24 cellular contexts compared by ENCODE assay signal in the genomic region with DNA sequence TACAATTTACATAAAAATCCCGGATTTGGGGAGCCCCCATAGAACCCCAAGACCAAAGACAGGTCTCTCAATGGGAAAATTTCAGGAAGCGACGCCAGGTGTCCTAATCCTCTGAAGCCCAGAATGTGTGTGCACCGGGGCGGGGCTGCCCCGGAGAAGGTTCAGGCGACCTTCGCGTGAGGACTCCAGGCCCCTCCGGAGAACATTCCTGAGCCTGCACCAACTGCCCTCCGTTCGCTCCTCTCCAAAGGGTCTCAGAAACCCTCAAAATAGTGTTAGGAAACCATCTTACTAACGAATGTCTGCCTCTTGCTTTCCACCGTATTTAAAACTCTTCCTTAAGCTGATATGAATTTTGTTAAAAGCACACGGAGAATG.
"Had no signal": no experiment of that assay in that cellular context is flagged by ENCODE, and none has a peak within 500 bp of the region (broad histone marks: within the 10 kb centered on the region; RNA-seq: fewer than 3 reads in every experiment).

No MANE protein-coding gene starts in this region.

- DNase-seq: activated CD4-positive, alpha-beta T cell treated with anti-CD3 and anti-CD28 coated beads for 36 hours; activated CD4-positive, alpha-beta T cell treated with anti-CD3 and anti-CD28 coated beads, Interleukin-2, amount 50 U/mL, for 1 hour; activated CD4-positive, alpha-beta T cell treated with anti-CD3 and anti-CD28 coated beads, Interleukin-2, amount 50 U/mL, for 48 hours; activated CD4-positive, CD25-positive, alpha-beta regulatory T cell; activated CD4-positive, CD25-positive, alpha-beta regulatory T cell treated with anti-CD3 and anti-CD28 coated beads, Interleukin-2, amount 50 U/mL, for 72 hours; activated CD8-positive, alpha-beta memory T cell treated with anti-CD3 and anti-CD28 coated beads, Interleukin-2, amount 10 ng/mL, durations not matched to agents 7 days and 5 days; activated CD8-positive, alpha-beta memory T cell treated with anti-CD3 and anti-CD28 coated beads, Interleukin-2, amount 50 U/mL, for 4 hours; activated CD8-positive, alpha-beta T cell treated with anti-CD3 and anti-CD28 coated beads, Interleukin-2, amount 10 ng/mL, durations not matched to agents 7 days and 5 days; activated gamma-delta T cell treated with Interleukin-2 at 50 U/mL for 16 hours; activated naive CD4-positive, alpha-beta T cell treated with anti-CD3 and anti-CD28 coated beads, Interleukin-2, amount 50 U/mL, for 16 hours; activated naive CD4-positive, alpha-beta T cell treated with Interleukin-2 at 50 U/mL for 16 hours; activated T-cell treated with anti-CD3 and anti-CD28 coated beads, Interleukin-2, amount 50 U/mL, for 1 hour; activated T-cell treated with anti-CD3 and anti-CD28 coated beads, Interleukin-2, amount 50 U/mL, for 48 hours; amniotic stem cell; anterior cingulate cortex; central memory CD4-positive, alpha-beta T cell; cerebellar nuclear complex; colonic mucosa; effector CD8-positive, alpha-beta T cell; T-helper 2 cell had no signal

- H3K9me3 Mint-ChIP-seq: activated T-helper 1 cell treated with anti-CD3 and anti-CD28 coated beads, Interleukin-12 subunit alpha, Interleukin-12 subunit beta, Interleukin-2, Interleukin-4 antibody, amounts not matched to agents 30 ng/mL and 10 ng/mL and 1 ng/mL, durations not matched to agents 14 hours and 24 hours and 36 hours; activated T-helper 2 cell treated with anti-CD3 and anti-CD28 coated beads, Interferon-gamma antibody, Interleukin-2, Interleukin-4, amounts not matched to agents 10 μg/mL and 5 μg/mL and 100 μg/mL, durations not matched to agents 14 hours and 24 hours and 36 hours had no signal

- H3K4me1 ChIP-seq: colonic mucosa had no signal

- H3K4me3 ChIP-seq: body of pancreas, colonic mucosa had no signal

- H3K27me3 Mint-ChIP-seq: activated naive CD8-positive, alpha-beta T cell had no signal

- H3K27me3 ChIP-seq: body of pancreas had no signal

- H3K27ac Mint-ChIP-seq: activated CD4-positive, alpha-beta T cell treated with anti-CD3 and anti-CD28 coated beads for 36 hours; activated CD8-positive, alpha-beta memory T cell treated with anti-CD3 and anti-CD28 coated beads, Interleukin-2, amount 10 ng/mL, durations not matched to agents 7 days and 5 days; activated CD8-positive, alpha-beta T cell treated with anti-CD3 and anti-CD28 coated beads, Interleukin-2, amount 10 ng/mL, durations not matched to agents 7 days and 5 days; activated naive CD8-positive, alpha-beta T cell; activated T-helper 1 cell treated with anti-CD3 and anti-CD28 coated beads, Interleukin-12 subunit alpha, Interleukin-12 subunit beta, Interleukin-2, Interleukin-4 antibody, amounts not matched to agents 30 ng/mL and 10 ng/mL and 1 ng/mL, durations not matched to agents 14 hours and 24 hours and 36 hours; activated T-helper 2 cell treated with anti-CD3 and anti-CD28 coated beads, Interferon-gamma antibody, Interleukin-2, Interleukin-4, amounts not matched to agents 10 μg/mL and 5 μg/mL and 100 μg/mL, durations not matched to agents 14 hours and 24 hours and 36 hours had no signal

- H3K9me3 ChIP-seq: body of pancreas, colonic mucosa had no signal

- H3K36me3 ChIP-seq: colonic mucosa had no signal

- H3K36me3 Mint-ChIP-seq: activated naive CD8-positive, alpha-beta T cell had no signal

- H3K27ac ChIP-seq: colonic mucosa had no signal

- ATAC-seq: activated CD4-positive, alpha-beta T cell treated with anti-CD3 and anti-CD28 coated beads for 36 hours; activated CD8-positive, alpha-beta memory T cell treated with anti-CD3 and anti-CD28 coated beads, Interleukin-2, amount 10 ng/mL, durations not matched to agents 7 days and 5 days; activated CD8-positive, alpha-beta T cell treated with anti-CD3 and anti-CD28 coated beads, Interleukin-2, amount 10 ng/mL, durations not matched to agents 7 days and 5 days had no signal

- H3K4me3 Mint-ChIP-seq: activated CD4-positive, alpha-beta T cell treated with anti-CD3 and anti-CD28 coated beads for 36 hours; activated CD8-positive, alpha-beta memory T cell treated with anti-CD3 and anti-CD28 coated beads, Interleukin-2, amount 10 ng/mL, durations not matched to agents 7 days and 5 days; activated CD8-positive, alpha-beta T cell treated with anti-CD3 and anti-CD28 coated beads, Interleukin-2, amount 10 ng/mL, durations not matched to agents 7 days and 5 days; activated naive CD8-positive, alpha-beta T cell; activated T-helper 1 cell treated with anti-CD3 and anti-CD28 coated beads, Interleukin-12 subunit alpha, Interleukin-12 subunit beta, Interleukin-2, Interleukin-4 antibody, amounts not matched to agents 30 ng/mL and 10 ng/mL and 1 ng/mL, durations not matched to agents 14 hours and 24 hours and 36 hours had no signal
